26 cellular contexts compared by ENCODE assay signal in genomic region chr9:33102551-33103210, GRCh38. TPM values are rescaled to one million over a fixed set of nuclear protein-coding genes. Genes with fewer than 3 reads are reported as not detected.
DNase-seq lines count a peak whose midpoint lies in the region; ATAC-seq, FAIRE-seq and TF ChIP-seq lines count a peak whose summit lies in the region.
"Had no signal": no experiment of that assay in that cellular context is flagged by ENCODE, and none has a peak within 500 bp of the region (broad histone marks: within the 10 kb centered on the region; RNA-seq: fewer than 3 reads in every experiment).

No MANE protein-coding gene starts in this region.

- DNase-seq in RCC 7860 (ENCODE audit: low spot score) = peak; percentile 54
- DNase-seq in H1 (ENCODE audit: low read depth in 1 of 2, low spot score in 2 of 2) = no peak
- DNase-seq in nephron progenitor cell = no peak
- no peak for DNase-seq in thoracic aorta (ENCODE audit: low spot score)
- no peak for DNase-seq in WTC11 (ENCODE audit: low spot score)
- no peak for DNase-seq in GM12892 (ENCODE audit: insufficient read length)
- no peak for DNase-seq in GM12891 (ENCODE audit: insufficient read length, low spot score)
- no peak for DNase-seq in NCI-H1436 (lab: John Stamatoyannopoulos, UW)
- DNase-seq: activated CD4-positive, alpha-beta T cell treated with anti-CD3 and anti-CD28 coated beads, Interleukin-2, amount 50 U/mL, for 48 hours; activated naive CD4-positive, alpha-beta T cell treated with anti-CD3 and anti-CD28 coated beads for 36 hours; effector memory CD4-positive, alpha-beta T cell; foreskin fibroblast; kidney glomerular epithelial cell; NCI-H1105; NCI-H446; NCI-H774; RPMI8226; stimulated activated CD4-positive, alpha-beta T cell treated with anti-CD3 and anti-CD28 coated beads, Interleukin-1b, Interleukin-23, amount 100 ng/mL, for 48 hours; stimulated activated CD8-positive, alpha-beta memory T cell treated with anti-CD3 and anti-CD28 coated beads, Interleukin-4, amount 100 ng/mL, for 48 hours; T-cell; upper lobe of right lung had no signal

- H3K9ac ChIP-seq in H1 (replicated peaks in 1 of 4; ENCODE audit: extremely low read depth in 1 of 4, low read depth in 3 of 4, low read length in 3 of 4) = no peak overlapping the region

- POLR2A ChIA-PET in H1 (lab: Charles Lee; ENCODE audit: partially characterized antibody) (interaction anchor here (1.0 kb wide), 1 partner anchor 102 kb away, joined by 3 read pairs; no protein-coding TSS in a partner anchor), WTC11 (lab: Charles Lee) (no interaction called here)

- H3K9me3 Mint-ChIP-seq in nephron progenitor cell (no peaks in the 10 kb centered on the region), WTC11 (no peaks in the 10 kb centered on the region)
- H3K9me3 Mint-ChIP-seq: activated naive CD4-positive, alpha-beta T cell treated with anti-CD3 and anti-CD28 coated beads for 36 hours; activated T-helper 1 cell treated with anti-CD3 and anti-CD28 coated beads, Interleukin-12 subunit alpha, Interleukin-12 subunit beta, Interleukin-2, Interleukin-4 antibody, amounts not matched to agents 30 ng/mL and 10 ng/mL and 1 ng/mL, durations not matched to agents 14 hours and 24 hours and 36 hours; T-cell had no signal

- no peak overlapping the region for H3K23ac ChIP-seq in H1 (ENCODE audit: insufficient read length)

- peak overlapping the region; percentile 46 for H4K91ac ChIP-seq in H1 (replicated peaks; ENCODE audit: insufficient read length, low read length)

- no peak for TF ChIP-seq CTCF in H1 (IDR thresholded peaks at IDR 0.05; ENCODE audit: control extremely low read depth in 1 of 3, insufficient read depth in 1 of 3, low read depth in 1 of 3, low read length in 3 of 3)
- no peak for TF ChIP-seq CTCF in nephron progenitor cell (IDR thresholded peaks at IDR 0.05)
- TF ChIP-seq CTCF in thoracic aorta (IDR thresholded peaks at IDR 0.05) = no peak
- no peak for TF ChIP-seq CTCF in WTC11 (IDR thresholded peaks at IDR 0.05)

- H3K27ac Mint-ChIP-seq in nephron progenitor cell (peak overlapping the region; percentile 64), WTC11 (no peak overlapping the region)
- H3K27ac Mint-ChIP-seq: activated naive CD4-positive, alpha-beta T cell treated with anti-CD3 and anti-CD28 coated beads for 36 hours; activated T-helper 1 cell treated with anti-CD3 and anti-CD28 coated beads, Interleukin-12 subunit alpha, Interleukin-12 subunit beta, Interleukin-2, Interleukin-4 antibody, amounts not matched to agents 30 ng/mL and 10 ng/mL and 1 ng/mL, durations not matched to agents 14 hours and 24 hours and 36 hours; T-cell had no signal

- H3K4me1 ChIP-seq in H1 (replicated peaks in 1 of 4; ENCODE audit: control insufficient read depth in 3 of 4, insufficient read depth in 4 of 4, low read length in 3 of 4) (peaks cover 0 to 3% (median 0%) of the 10 kb centered on the region in 4 experiments; a peak in 1 of 7 replicates), thoracic aorta (ENCODE audit: control insufficient read depth in 1 of 2, low read depth in 2 of 2) (peaks cover 15 to 32% of the 10 kb centered on the region in 2 donors)

- H4K20me1 ChIP-seq in H1 (replicated peaks in 1 of 2; ENCODE audit: control insufficient read depth in 1 of 2, insufficient read depth in 2 of 2, low read length in 2 of 2) = no peaks in the 10 kb centered on the region

- no peak overlapping the region for H2BK20ac ChIP-seq in H1 (ENCODE audit: low read length)

- H2BK15ac ChIP-seq in H1 (ENCODE audit: low read length) = no peak overlapping the region

- H3K4me1 Mint-ChIP-seq in nephron progenitor cell = peaks cover 33% of the 10 kb centered on the region
- H3K4me1 Mint-ChIP-seq in WTC11 = peaks cover 11% of the 10 kb centered on the region

- H3K4me3 Mint-ChIP-seq in nephron progenitor cell = no peak overlapping the region
- no peak overlapping the region for H3K4me3 Mint-ChIP-seq in WTC11
- H3K4me3 Mint-ChIP-seq: activated naive CD4-positive, alpha-beta T cell treated with anti-CD3 and anti-CD28 coated beads for 36 hours; activated T-helper 1 cell treated with anti-CD3 and anti-CD28 coated beads, Interleukin-12 subunit alpha, Interleukin-12 subunit beta, Interleukin-2, Interleukin-4 antibody, amounts not matched to agents 30 ng/mL and 10 ng/mL and 1 ng/mL, durations not matched to agents 14 hours and 24 hours and 36 hours; T-cell had no signal

- no peak overlapping the region for H3K4me3 ChIP-seq in H1 (ENCODE audit: extremely low read depth in 1 of 4, insufficient read depth in 2 of 4, low read depth in 3 of 4, low read length in 4 of 4)
- H3K4me3 ChIP-seq in thoracic aorta = no peak overlapping the region
- H3K4me3 ChIP-seq: K562, smooth muscle cell, upper lobe of right lung had no signal

- no peak for ATAC-seq in thoracic aorta (ENCODE audit: insufficient number of reproducible peaks, low FRiP score, low read depth)
- no peak for ATAC-seq in WTC11
- ATAC-seq: K562, T-cell, upper lobe of right lung had no signal

- H4K8ac ChIP-seq in H1 (ENCODE audit: extremely low read depth, insufficient read depth, low read length) = no peak overlapping the region

- H3K36me3 ChIP-seq in H1 (ENCODE audit: control insufficient read depth in 2 of 4, insufficient read depth in 4 of 4, low read length in 3 of 4) (no peaks in the 10 kb centered on the region), thoracic aorta (no peaks in the 10 kb centered on the region)
- H3K36me3 ChIP-seq: upper lobe of right lung had no signal

- H3K4me2 ChIP-seq in H1 (ENCODE audit: insufficient read depth in 1 of 2, low read depth in 2 of 2, low read length in 2 of 2) = no peak overlapping the region
- H3K4me2 ChIP-seq: smooth muscle cell had no signal

- H3K27ac ChIP-seq in H1 (ENCODE audit: low read depth, low read length) (no peak overlapping the region), thoracic aorta (peak overlapping the region; percentile 41 to 65)
- H3K27ac ChIP-seq: C4-2B, upper lobe of right lung had no signal

- H4K5ac ChIP-seq in H1 (ENCODE audit: insufficient read length, low read depth, low read length) = no peak overlapping the region

- no peaks in the 10 kb centered on the region for H3K79me2 ChIP-seq in H1 (ENCODE audit: control insufficient read depth in 1 of 2, insufficient read depth in 2 of 2, low read length in 2 of 2)

- no peak overlapping the region for H3K56ac ChIP-seq in H1 (replicated peaks; ENCODE audit: insufficient read length, low read depth, low read length)

- H2BK12ac ChIP-seq in H1 (ENCODE audit: low read depth, low read length) = 0 out of 2 replicates have a peak overlapping the region, but pooled peaks have one; percentile 27

- CTCF ChIA-PET in H1 (lab: Charles Lee; ENCODE audit: partially characterized antibody) (interaction anchor here (0.8 to 1.6 kb wide), 2 partner anchors 23 to 124 kb away, joined by 3 to 7 read pairs; no protein-coding TSS in a partner anchor), WTC11 (lab: Charles Lee) (no interaction called here)

- H3K14ac ChIP-seq in H1 (ENCODE audit: insufficient read length) = no peak overlapping the region

- H3K4ac ChIP-seq in H1 (replicated peaks; ENCODE audit: insufficient read length, low read depth, low read length) = no peak overlapping the region

- H3K27me3 ChIP-seq in H1 (replicated peaks in 1 of 4; ENCODE audit: control insufficient read depth in 3 of 4, extremely low read depth in 1 of 4, insufficient read depth in 3 of 4, low read length in 3 of 4) = no peaks in the 10 kb centered on the region
- no peaks in the 10 kb centered on the region for H3K27me3 ChIP-seq in thoracic aorta (replicated peaks; ENCODE audit: insufficient read depth)
- H3K27me3 ChIP-seq: upper lobe of right lung had no signal

- no peak overlapping the region for H2AFZ ChIP-seq in H1 (ENCODE audit: low read length)

- H2BK120ac ChIP-seq in H1 (replicated peaks; ENCODE audit: low read depth, low read length) = no peak overlapping the region

- TF ChIP-seq POLR2A in H1 (IDR thresholded peaks at IDR 0.05; ENCODE audit: control extremely low read depth in 1 of 2, low read depth in 2 of 2, low read length in 2 of 2) (no peak), GM12892 (IDR thresholded peaks at IDR 0.05; ENCODE audit: low read depth, low read length) (no peak), GM12891 (IDR thresholded peaks at IDR 0.05; ENCODE audit: low read depth, low read length) (no peak)

- peaks cover 3% of the 10 kb centered on the region for H3K27me3 Mint-ChIP-seq in nephron progenitor cell (ENCODE audit: low read depth, poor library complexity)
- H3K27me3 Mint-ChIP-seq in WTC11 (ENCODE audit: low read depth) = no peaks in the 10 kb centered on the region; the same call in 1 of the 2 replicates
- H3K27me3 Mint-ChIP-seq: T-cell had no signal

- no peak overlapping the region for H2AK5ac ChIP-seq in H1 (ENCODE audit: low read depth, low read length)

- no peaks in the 10 kb centered on the region for H3K79me1 ChIP-seq in H1 (ENCODE audit: low read depth, low read length)

- 95% methylated on average over 13 of the region's 13 CpGs; no CpG with 5 or more reads in 1 of the 2 experiments for WGBS in H1 (ENCODE audit: extremely low coverage in 1 of 2, insufficient coverage in 1 of 2, insufficient read length in 1 of 2, insufficient replicate concordance in 2 of 2, low coverage in 1 of 2, low lambda C conversion rate in 2 of 2, missing lambda C conversion rate in 1 of 2), 2 experiments

- TF ChIP-seq EP300 in H1 (IDR thresholded peaks at IDR 0.05; ENCODE audit: borderline replicate concordance in 1 of 2, low read depth in 2 of 2, low read length in 2 of 2) = no peak

- H3K36me3 Mint-ChIP-seq in nephron progenitor cell (ENCODE audit: low read depth) = no peaks in the 10 kb centered on the region
- H3K36me3 Mint-ChIP-seq in WTC11 = no peaks in the 10 kb centered on the region
- H3K36me3 Mint-ChIP-seq: T-cell had no signal

- no peaks in the 10 kb centered on the region for H3K9me3 ChIP-seq in H1 (ENCODE audit: insufficient read depth in 2 of 2, low read depth in 1 of 2, low read length in 1 of 2)
- no peaks in the 10 kb centered on the region for H3K9me3 ChIP-seq in thoracic aorta
- H3K9me3 ChIP-seq: upper lobe of right lung had no signal

- H3K23me2 ChIP-seq in H1 (ENCODE audit: low read depth, low read length) = no peaks in the 10 kb centered on the region

- TF ChIP-seq RAD21 in H1 (IDR thresholded peaks at IDR 0.05 in 1 of 2, conservative IDR thresholded peaks at IDR 0.05 in 1 of 2; ENCODE audit: low read depth in 2 of 2, low read length in 2 of 2) = no peak

- FAIRE-seq in RCC 7860 (lab: Jason Lieb, UNC) = peak; percentile 29
- no peak for FAIRE-seq in H1 (lab: Jason Lieb, UNC)
- FAIRE-seq in GM12892 (lab: Jason Lieb, UNC) = no peak
- FAIRE-seq in GM12891 (lab: Jason Lieb, UNC) = no peak
- FAIRE-seq: colon, K562 had no signal

- no peak overlapping the region for H3K18ac ChIP-seq in H1 (ENCODE audit: extremely low read depth, low read length)

- no peak overlapping the region for H2BK5ac ChIP-seq in H1 (ENCODE audit: low read depth, low read length)

RNA-seq across cellular contexts. Expression of gene SMU1, which starts 26.2 kb away (rescaled TPM):
- 25.2 and 26.0 TPM in 2 replicates for total RNA-seq in H1 (2021; fragmentation: NEBNext Ultra II Directional; extraction: Animal tissue kit (Norgen Biotek cat#: 25700))
- polyA plus RNA-seq in H1 (2011; rRNA removed) = 6.5 and 8.4 TPM in 2 replicates
- 10.7 TPM for polyA plus RNA-seq in H1 (2011; cell fraction: cytosol; rRNA removed)
- polyA plus RNA-seq in H1 (2011; cell fraction: nucleus; rRNA removed) = 4.8 TPM
- 15.7 to 24.6 TPM (median 17.7 TPM) in 4 replicates for polyA plus RNA-seq in H1 (2012, experiment 1 of 2)
- polyA plus RNA-seq in H1 (2012, experiment 2 of 2) = 2.2 TPM
- polyA plus RNA-seq in H1 (2013, experiment 1 of 2) = 11.1 TPM
- 11.1 TPM for polyA plus RNA-seq in H1 (2013, experiment 2 of 2)
- 23.3 and 27.1 TPM in 2 replicates for polyA minus RNA-seq in H1 (2011; rRNA and poly(A)+ RNA removed)
- polyA minus RNA-seq in H1 (2011; cell fraction: cytosol; rRNA and poly(A)+ RNA removed) = 14.6 TPM
- polyA minus RNA-seq in H1 (2011; cell fraction: nucleus; rRNA and poly(A)+ RNA removed) = 8.9 TPM
- total RNA-seq in thoracic aorta = 10 to 100 TPM; 14.9 to 19.0 TPM
- total RNA-seq in WTC11 (2021) = 23.2 to 23.3 TPM (median 23.2 TPM) in 3 replicates
- 19.1 TPM for polyA plus RNA-seq in GM12892 (2012; ENCODE audit: missing spikeins)
- 11.9 TPM for polyA plus RNA-seq in GM12891 (2012; ENCODE audit: low read depth, missing spikeins)
